Comparison of ENCODE assay signal across 22 cellular contexts in the genomic region with DNA sequence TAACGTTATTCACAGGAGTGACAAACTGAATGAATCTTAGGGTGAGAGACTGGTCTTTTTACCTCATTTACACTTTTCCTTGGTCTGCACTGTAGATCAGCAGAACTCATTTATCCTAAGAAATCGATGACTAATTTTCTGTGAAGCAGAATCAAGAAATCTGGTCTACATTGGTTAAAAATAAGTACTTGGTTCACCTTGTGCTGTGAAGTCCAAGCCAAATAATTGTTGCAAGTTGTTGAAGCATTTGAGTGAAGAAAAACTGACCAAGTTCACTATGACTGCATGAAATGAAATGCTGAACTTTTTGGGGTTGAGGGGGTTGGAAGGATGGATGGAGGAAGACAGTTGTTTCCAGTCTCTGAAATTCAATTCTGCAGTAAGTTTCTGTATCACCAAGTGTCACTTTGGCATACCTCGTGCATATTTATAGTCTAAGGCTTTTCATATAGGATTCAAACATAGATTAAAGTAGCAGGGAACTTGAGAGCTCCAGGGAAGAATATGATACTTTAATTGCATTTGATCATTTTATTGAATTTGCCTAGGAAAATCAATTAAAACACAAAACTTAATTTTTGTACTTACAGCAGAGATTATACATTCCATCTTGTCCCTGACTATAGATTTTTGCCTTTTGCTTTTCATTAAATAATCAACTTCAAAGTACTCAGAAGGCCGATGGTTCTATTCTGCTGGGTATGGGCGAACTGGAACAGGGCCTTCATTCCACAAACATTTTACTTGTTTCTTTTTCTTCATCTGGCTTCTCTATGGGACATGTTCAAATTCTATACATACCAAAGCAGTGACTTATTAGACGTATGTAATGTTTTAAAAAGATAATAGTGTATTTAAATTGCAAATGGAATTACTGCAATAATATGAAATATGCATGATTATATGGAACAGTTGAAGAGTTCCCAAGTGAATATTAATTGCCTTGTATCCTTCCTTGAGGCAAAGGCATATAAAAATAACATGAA.
DNase-seq lines count a peak whose midpoint lies in the region; ATAC-seq, FAIRE-seq and TF ChIP-seq lines count a peak whose summit lies in the region.
"Had no signal": no experiment of that assay in that cellular context is flagged by ENCODE, and none has a peak within 500 bp of the region (broad histone marks: within the 10 kb centered on the region; RNA-seq: fewer than 3 reads in every experiment).

No MANE protein-coding gene starts in this region.

- H3K4me2 ChIP-seq in SK-N-SH (no peak overlapping the region), keratinocyte (ENCODE audit: control insufficient read depth, extremely low read depth, insufficient read depth, low read depth, low read length) (no peak overlapping the region)
- H3K4me2 ChIP-seq: BLaER1 had no signal

- in situ Hi-C loops in astrocyte of the spinal cord (cut with HindIII; ENCODE audit: low sequenced_read_pairs): no loop called here

- dilution Hi-C loops in keratinocyte (cut with MboI; ENCODE audit: extremely low pct_ligation_motif_present, low sequenced_read_pairs): no loop called here

- no peak for TF ChIP-seq EP300 in SK-N-SH (IDR thresholded peaks at IDR 0.05; ENCODE audit: borderline replicate concordance in 1 of 2, low read depth in 1 of 2, low read length in 1 of 2)

- no peak for DNase-seq in SK-N-SH
- peak; percentile 45 for DNase-seq in astrocyte of the spinal cord (ENCODE audit: low read depth, low spot score)
- DNase-seq in keratinocyte (ENCODE audit: low read depth, low spot score): no peak
- DNase-seq in mesothelial cell of epicardium (ENCODE audit: low spot score in 2 of 2, unreplicated experiment in 2 of 2): no peak
- DNase-seq in DMS79 treated with DMSO at 0.1 percent for 48 hours (lab: John Stamatoyannopoulos, UW): no peak
- DNase-seq in NCI-H524 (lab: John Stamatoyannopoulos, UW): no peak
- DNase-seq: CD8-positive, alpha-beta T cell; GOT3; HFFc6; Kasumi-1; MM.1S; NCI-H187 treated with DMSO at 0.1 percent for 48 hours; NK-92 treated with Interleukin-12 subunit alpha and Interleukin-12 subunit beta, amount 100 ng/mL, for 24 hours; RPMI8226; SJCRH30 had no signal

- H3K27me3 ChIP-seq in SK-N-SH (ENCODE audit: insufficient read depth) (no peaks in the 10 kb centered on the region), keratinocyte (ENCODE audit: control insufficient read depth, extremely low read depth, insufficient read depth, low read length) (no peaks in the 10 kb centered on the region)
- H3K27me3 ChIP-seq: BLaER1, SJCRH30 had no signal

- peaks cover 12% of the 10 kb centered on the region for H3K9me3 Mint-ChIP-seq in mesothelial cell of epicardium
- H3K9me3 Mint-ChIP-seq: HFFc6 had no signal

- H3F3A ChIP-seq in SK-N-SH (replicated peaks; ENCODE audit: insufficient read depth): no peaks in the 10 kb centered on the region

- POLR2A ChIA-PET in SK-N-SH (lab: Yijun Ruan, JAX): no interaction called here

- no peaks in the 10 kb centered on the region for H3K9me1 ChIP-seq in keratinocyte (ENCODE audit: control insufficient read depth, extremely low read depth, insufficient read depth, low read length)

- H3K27ac ChIP-seq in SK-N-SH (ENCODE audit: low read depth in 2 of 2, low read length in 1 of 2): no peak overlapping the region
- H3K27ac ChIP-seq in keratinocyte (ENCODE audit: control insufficient read depth, insufficient read depth, low read length): no peak overlapping the region
- H3K27ac ChIP-seq: 22Rv1, BLaER1, SJCRH30 had no signal

- H3K27me3 Mint-ChIP-seq in mesothelial cell of epicardium (ENCODE audit: low read depth): no peaks in the 10 kb centered on the region
- H3K27me3 Mint-ChIP-seq: IgD-negative memory B cell had no signal

- H4K20me1 ChIP-seq in SK-N-SH (ENCODE audit: insufficient read depth) (no peaks in the 10 kb centered on the region), keratinocyte (ENCODE audit: control insufficient read depth, extremely low read depth, insufficient read depth, low read length) (no peaks in the 10 kb centered on the region)
- H4K20me1 ChIP-seq: BLaER1 had no signal

- H3K4me1 ChIP-seq in SK-N-SH (ENCODE audit: control insufficient read depth in 1 of 2, insufficient read depth in 2 of 2, low read depth in 1 of 2, low read length in 1 of 2): peaks cover 0 to 5% of the 10 kb centered on the region in 2 experiments; a peak in 3 of 4 replicates
- peaks cover 2% of the 10 kb centered on the region for H3K4me1 ChIP-seq in keratinocyte (ENCODE audit: control insufficient read depth, extremely low read depth, insufficient read depth, low read length)

- no peak for TF ChIP-seq RAD21 in SK-N-SH (IDR thresholded peaks at IDR 0.05; ENCODE audit: low read length)

- TF ChIP-seq CTCF in SK-N-SH (IDR thresholded peaks at IDR 0.05) (no peak), astrocyte of the spinal cord (IDR thresholded peaks at IDR 0.05; ENCODE audit: low read depth, low read length) (no peak), keratinocyte (optimal IDR thresholded peaks at IDR 0.05 in 1 of 3, IDR thresholded peaks at IDR 0.05 in 1 of 3, conservative IDR thresholded peaks at IDR 0.05 in 1 of 3; ENCODE audit: extremely low read depth in 1 of 3, insufficient read depth in 2 of 3, low read length in 3 of 3) (no peak), mesothelial cell of epicardium (IDR thresholded peaks at IDR 0.05; ENCODE audit: unreplicated experiment) (no peak)

- no peaks in the 10 kb centered on the region for H3K9me3 ChIP-seq in SK-N-SH
- H3K9me3 ChIP-seq in keratinocyte (ENCODE audit: control insufficient read depth, low read depth, low read length): no peaks in the 10 kb centered on the region
- H3K9me3 ChIP-seq: SJCRH30 had no signal

- H3K4me3 Mint-ChIP-seq in mesothelial cell of epicardium: no peak overlapping the region
- H3K4me3 Mint-ChIP-seq: CD8-positive, alpha-beta T cell; HFFc6; IgD-negative memory B cell had no signal

- H3K9me2 ChIP-seq in SK-N-SH: no peaks in the 10 kb centered on the region

- peaks cover 6% of the 10 kb centered on the region for H3K36me3 Mint-ChIP-seq in mesothelial cell of epicardium
- H3K36me3 Mint-ChIP-seq: CD8-positive, alpha-beta T cell had no signal

- no peak overlapping the region for H3K27ac Mint-ChIP-seq in mesothelial cell of epicardium
- H3K27ac Mint-ChIP-seq: CD8-positive, alpha-beta T cell; HFFc6; IgD-negative memory B cell had no signal

- CTCF ChIA-PET in SK-N-SH (lab: Yijun Ruan, JAX): no interaction called here

- H2AFZ ChIP-seq in SK-N-SH (ENCODE audit: low read depth) (no peak overlapping the region), keratinocyte (ENCODE audit: control insufficient read depth, low read length) (no peak overlapping the region)

- H3K79me2 ChIP-seq in SK-N-SH (ENCODE audit: insufficient read depth): no peaks in the 10 kb centered on the region
- H3K79me2 ChIP-seq in keratinocyte (ENCODE audit: control insufficient read depth, insufficient read depth, low read length): no peaks in the 10 kb centered on the region

- peaks cover 13% of the 10 kb centered on the region for H3K4me1 Mint-ChIP-seq in mesothelial cell of epicardium
- H3K4me1 Mint-ChIP-seq: IgD-negative memory B cell had no signal

- H3K9ac ChIP-seq in SK-N-SH (no peak overlapping the region), keratinocyte (ENCODE audit: control insufficient read depth, extremely low read depth, insufficient read depth, low read length) (no peak overlapping the region)
- H3K9ac ChIP-seq: BLaER1 had no signal

- no peaks in the 10 kb centered on the region for H3K36me3 ChIP-seq in SK-N-SH (replicated peaks in 1 of 2; ENCODE audit: control insufficient read depth in 1 of 2, insufficient read depth in 2 of 2, low read length in 1 of 2)
- H3K36me3 ChIP-seq in keratinocyte (ENCODE audit: control insufficient read depth in 2 of 2, extremely low read depth in 1 of 2, insufficient read depth in 2 of 2, low read length in 2 of 2): no peaks in the 10 kb centered on the region
- H3K36me3 ChIP-seq: SJCRH30 had no signal

- peak; percentile 84 for ATAC-seq in SK-N-SH treated with all-trans-retinoic acid at 6 μM for 48 hours
- no peak for ATAC-seq in HG03521 (IDR thresholded peaks at IDR 0.05; ENCODE audit: unreplicated experiment)
- ATAC-seq: CD8-positive, alpha-beta T cell had no signal

- H3K4me3 ChIP-seq in SK-N-SH (ENCODE audit: low read depth in 2 of 2, low read length in 1 of 2) (no peak overlapping the region), astrocyte of the spinal cord (ENCODE audit: low read depth, low read length) (no peak overlapping the region), keratinocyte (ENCODE audit: control insufficient read depth in 2 of 3, extremely low read depth in 1 of 3, insufficient read depth in 2 of 3, low read depth in 1 of 3, low read length in 3 of 3) (no peak overlapping the region)
- H3K4me3 ChIP-seq: BLaER1, SJCRH30 had no signal

- whole genome bisulfite sequencing in SK-N-SH (ENCODE audit: low lambda C conversion rate): 47% methylated on average over 6 of the region's 6 CpGs

- FAIRE-seq in keratinocyte (lab: Jason Lieb, UNC): peak; percentile 32
- FAIRE-seq: D721Med, GM12892 had no signal

TF ChIP-seq in SK-N-SH treated with all-trans-retinoic acid at 6 μM for 48 hours, 23 proteins besides CTCF, POLR2A, EP300 and RAD21 (continues in another document):
- TF ChIP-seq, protein P1, sequence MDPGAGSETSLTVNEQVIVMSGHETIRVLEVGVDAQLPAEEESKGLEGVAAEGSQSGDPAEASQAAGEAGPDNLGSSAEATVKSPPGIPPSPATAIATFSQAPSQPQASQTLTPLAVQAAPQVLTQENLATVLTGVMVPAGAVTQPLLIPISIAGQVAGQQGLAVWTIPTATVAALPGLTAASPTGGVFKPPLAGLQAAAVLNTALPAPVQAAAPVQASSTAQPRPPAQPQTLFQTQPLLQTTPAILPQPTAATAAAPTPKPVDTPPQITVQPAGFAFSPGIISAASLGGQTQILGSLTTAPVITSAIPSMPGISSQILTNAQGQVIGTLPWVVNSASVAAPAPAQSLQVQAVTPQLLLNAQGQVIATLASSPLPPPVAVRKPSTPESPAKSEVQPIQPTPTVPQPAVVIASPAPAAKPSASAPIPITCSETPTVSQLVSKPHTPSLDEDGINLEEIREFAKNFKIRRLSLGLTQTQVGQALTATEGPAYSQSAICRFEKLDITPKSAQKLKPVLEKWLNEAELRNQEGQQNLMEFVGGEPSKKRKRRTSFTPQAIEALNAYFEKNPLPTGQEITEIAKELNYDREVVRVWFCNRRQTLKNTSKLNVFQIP (CRISPR knock-in tag; IDR thresholded peaks at IDR 0.05; ENCODE audit: borderline replicate concordance, low read depth): no peak

TF ChIP-seq in SK-N-SH, 30 proteins besides CTCF, POLR2A, EP300 and RAD21 (continues in another document):
- TF ChIP-seq, protein P2, sequence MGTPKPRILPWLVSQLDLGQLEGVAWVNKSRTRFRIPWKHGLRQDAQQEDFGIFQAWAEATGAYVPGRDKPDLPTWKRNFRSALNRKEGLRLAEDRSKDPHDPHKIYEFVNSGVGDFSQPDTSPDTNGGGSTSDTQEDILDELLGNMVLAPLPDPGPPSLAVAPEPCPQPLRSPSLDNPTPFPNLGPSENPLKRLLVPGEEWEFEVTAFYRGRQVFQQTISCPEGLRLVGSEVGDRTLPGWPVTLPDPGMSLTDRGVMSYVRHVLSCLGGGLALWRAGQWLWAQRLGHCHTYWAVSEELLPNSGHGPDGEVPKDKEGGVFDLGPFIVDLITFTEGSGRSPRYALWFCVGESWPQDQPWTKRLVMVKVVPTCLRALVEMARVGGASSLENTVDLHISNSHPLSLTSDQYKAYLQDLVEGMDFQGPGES (IDR thresholded peaks at IDR 0.05; ENCODE audit: low read depth, low read length): no peak
